ENCODE assay signal across 8 cellular contexts in genomic region chr6:127343753-127344659, GRCh38. TPM values are rescaled to one million over a fixed set of nuclear protein-coding genes. Genes with fewer than 3 reads are reported as not detected.
DNase-seq lines count a peak whose midpoint lies in the region; ATAC-seq and TF ChIP-seq lines count a peak whose summit lies in the region.

No MANE protein-coding gene starts in this region.

- intact Hi-C loops in colonic mucosa (cut with DNase I) (loop anchor here (5.0 kb wide), 2 partner anchors 37 to 78 kb away; no protein-coding TSS in a partner anchor), lower lobe of right lung (cut with DNase I) (no loop called here)

- no peak overlapping the region for H3K4me3 Mint-ChIP-seq in HFFc6

- peak; percentile 28 for DNase-seq in AG20443 (ENCODE audit: low spot score)
- peak; percentile 43 for DNase-seq in NCI-H748 treated with DMSO at 0.1 percent for 48 hours (lab: John Stamatoyannopoulos, UW)
- peak; percentile 25 for DNase-seq in colonic mucosa
- no peak for DNase-seq in lower lobe of right lung
- no peak for DNase-seq in stimulated activated CD4-positive, alpha-beta T cell treated with anti-CD3 and anti-CD28 coated beads, Interleukin-2, amount 100 ng/mL, for 48 hours
- DNase-seq in HFFc6 = no peak

- H3K36me3 Mint-ChIP-seq in HFFc6 (ENCODE audit: low read depth) = peaks cover 8% of the 10 kb centered on the region; the same call in 1 of the 2 replicates

- no peaks in the 10 kb centered on the region for H3K27me3 Mint-ChIP-seq in HFFc6 (ENCODE audit: insufficient read depth)

- H3K4me1 ChIP-seq in colonic mucosa = peaks cover 7% of the 10 kb centered on the region
- H3K4me1 ChIP-seq in lower lobe of right lung = peaks cover 66% of the 10 kb centered on the region

- H3K36me3 ChIP-seq in colonic mucosa (no peaks in the 10 kb centered on the region), lower lobe of right lung (no peaks in the 10 kb centered on the region)

- H3K27me3 ChIP-seq in colonic mucosa (no peaks in the 10 kb centered on the region), lower lobe of right lung (ENCODE audit: low read depth) (no peaks in the 10 kb centered on the region)

- H3K27ac ChIP-seq in colonic mucosa (peak overlapping the region; percentile 86), lower lobe of right lung (peak overlapping the region; percentile 85)

- no peak overlapping the region for H3K27ac Mint-ChIP-seq in HFFc6

- peak; percentile 6 for ATAC-seq in GM18870 (IDR thresholded peaks at IDR 0.05; ENCODE audit: unreplicated experiment)
- ATAC-seq in lower lobe of right lung = peak in 1 of 2 donors; percentile 1
- no peak for ATAC-seq in GM21737 (IDR thresholded peaks at IDR 0.05; ENCODE audit: unreplicated experiment)

- H3K4me3 ChIP-seq in colonic mucosa (peak overlapping the region; percentile 52), lower lobe of right lung (peak overlapping the region; percentile 78)

- peak overlapping the region; percentile 77 to 88 for H3K9ac ChIP-seq in colonic mucosa (ENCODE audit: low read depth in 2 of 2, low read length in 2 of 2)

- H3K9me3 ChIP-seq in colonic mucosa (no peaks in the 10 kb centered on the region), lower lobe of right lung (no peaks in the 10 kb centered on the region)

- H3K4me1 Mint-ChIP-seq in HFFc6 (ENCODE audit: low read depth) = peaks cover 10% of the 10 kb centered on the region; the same call in 1 of the 2 replicates

- H3K9me3 Mint-ChIP-seq in HFFc6 = no peaks in the 10 kb centered on the region

- TF ChIP-seq CTCF in colonic mucosa (IDR thresholded peaks at IDR 0.05) (no peak), lower lobe of right lung (IDR thresholded peaks at IDR 0.05) (no peak), HFFc6 (IDR thresholded peaks at IDR 0.05) (no peak)

RNA-seq across cellular contexts. Expression of gene ECHDC1, which starts 0.6 kb away (rescaled TPM):
- total RNA-seq in colonic mucosa (100 to 1,000 TPM in 1 of 2 donors, 10 to 100 TPM in 1; 56.1 to 111 TPM), lower lobe of right lung (109 TPM)
- 10 to 100 TPM; 62.2 to 69.9 (median 65.9) TPM for total RNA-seq in HFFc6 (2021; fragmentation: NEBNext Ultra II Directional; extraction: Animal tissue kit (Norgen Biotek cat#: 25700))

Comparison
In these comparisons a context has a peak if more than half of its experiments do, and no peak if none do; other contexts are left out.
1. DNase-seq: peak in AG20443 (single experiment), NCI-H748 treated with DMSO at 0.1 percent for 48 hours (single experiment) and colonic mucosa (single experiment); none in lower lobe of right lung (single experiment), stimulated activated CD4-positive, alpha-beta T cell treated with anti-CD3 and anti-CD28 coated beads, Interleukin-2, amount 100 ng/mL, for 48 hours (0 of 2) and HFFc6 (single experiment).